ENCODE assay signal across 20 cellular contexts in genomic region chr2:206305523-206306245, GRCh38. TPM values are rescaled to one million over a fixed set of nuclear protein-coding genes. Genes with fewer than 3 reads are reported as not detected.
DNase-seq lines count a peak whose midpoint lies in the region; ATAC-seq and TF ChIP-seq lines count a peak whose summit lies in the region.
"Had no signal": no experiment of that assay in that cellular context is flagged by ENCODE, and none has a peak within 500 bp of the region (broad histone marks: within the 10 kb centered on the region; RNA-seq: fewer than 3 reads in every experiment).

No MANE protein-coding gene starts in this region.

- no peak overlapping the region for H3K4me3 Mint-ChIP-seq in activated CD4-positive, alpha-beta T cell treated with anti-CD3 and anti-CD28 coated beads, Interleukin-2, amount 10 ng/mL, durations not matched to agents 7 days and 5 days
- H3K4me3 Mint-ChIP-seq: activated T-helper 17 cell treated with anti-CD3 and anti-CD28 coated beads, Interleukin-2, amount 50 U/mL, for 72 hours; GM23338 had no signal

- no peaks in the 10 kb centered on the region for H3K4me1 Mint-ChIP-seq in activated CD4-positive, alpha-beta T cell treated with anti-CD3 and anti-CD28 coated beads, Interleukin-2, amount 10 ng/mL, durations not matched to agents 7 days and 5 days
- H3K4me1 Mint-ChIP-seq: activated T-helper 17 cell treated with anti-CD3 and anti-CD28 coated beads, Interleukin-2, amount 50 U/mL, for 72 hours; GM23338 had no signal

- WGBS in tibial nerve, 2 donors = 73 to 82% methylated on average over 3 of the region's 3 CpGs

- TF ChIP-seq POLR2A in tibial nerve (IDR thresholded peaks at IDR 0.05) = no peak

- TF ChIP-seq EP300 in tibial nerve (IDR thresholded peaks at IDR 0.05) = no peak

- peaks cover 0 to 5% (median 0%) of the 10 kb centered on the region in 3 donors for H3K36me3 ChIP-seq in tibial nerve

- H3K27me3 ChIP-seq in tibial nerve = no peaks in the 10 kb centered on the region

- DNase-seq in MV-4-11 (lab: John Stamatoyannopoulos, UW) (peak; percentile 30), tibial nerve (ENCODE audit: low spot score in 2 of 2) (no peak)
- no peak for DNase-seq in stimulated activated CD4-positive, alpha-beta T cell treated with anti-CD3 and anti-CD28 coated beads, Interleukin-12 subunit alpha, Interleukin-12 subunit beta, amount 100 ng/mL, for 4 hours
- DNase-seq in activated CD4-positive, alpha-beta T cell treated with anti-CD3 and anti-CD28 coated beads, Interleukin-2, amount 10 ng/mL, durations not matched to agents 7 days and 5 days = no peak
- DNase-seq: activated CD8-positive, alpha-beta memory T cell treated with anti-CD3 and anti-CD28 coated beads for 24 hours; amygdala; Caco-2; foreskin melanocyte; left ventricle myocardium inferior; NCI-H2171 treated with DMSO at 0.1 percent for 48 hours; NCI-H82; nucleus accumbens; right cardiac atrium had no signal

- H3K9me3 Mint-ChIP-seq in activated CD4-positive, alpha-beta T cell treated with anti-CD3 and anti-CD28 coated beads, Interleukin-2, amount 10 ng/mL, durations not matched to agents 7 days and 5 days = peaks cover 6% of the 10 kb centered on the region
- H3K9me3 Mint-ChIP-seq: activated T-helper 17 cell treated with anti-CD3 and anti-CD28 coated beads, Interleukin-2, amount 50 U/mL, for 72 hours; GM23338 had no signal

- no peaks in the 10 kb centered on the region for H3K4me1 ChIP-seq in tibial nerve
- H3K4me1 ChIP-seq: Caco-2, left ventricle myocardium inferior had no signal

- no peak overlapping the region for H3K27ac Mint-ChIP-seq in activated CD4-positive, alpha-beta T cell treated with anti-CD3 and anti-CD28 coated beads, Interleukin-2, amount 10 ng/mL, durations not matched to agents 7 days and 5 days
- H3K27ac Mint-ChIP-seq: activated T-helper 17 cell treated with anti-CD3 and anti-CD28 coated beads, Interleukin-2, amount 50 U/mL, for 72 hours; GM23338 had no signal

- H3K4me3 ChIP-seq in tibial nerve = no peak overlapping the region
- H3K4me3 ChIP-seq: GM23338, left ventricle myocardium inferior had no signal

- no peaks in the 10 kb centered on the region for H3K27me3 Mint-ChIP-seq in activated CD4-positive, alpha-beta T cell treated with anti-CD3 and anti-CD28 coated beads, Interleukin-2, amount 10 ng/mL, durations not matched to agents 7 days and 5 days
- H3K27me3 Mint-ChIP-seq: activated T-helper 17 cell treated with anti-CD3 and anti-CD28 coated beads, Interleukin-2, amount 50 U/mL, for 72 hours had no signal

- no peak overlapping the region for H3K27ac ChIP-seq in tibial nerve
- H3K27ac ChIP-seq: left ventricle myocardium inferior had no signal

- TF ChIP-seq CTCF in tibial nerve (IDR thresholded peaks at IDR 0.05) = no peak

- POLR2A ChIA-PET in activated CD4-positive, alpha-beta T cell treated with anti-CD3 and anti-CD28 coated beads, Interleukin-2, amount 10 ng/mL, durations not matched to agents 7 days and 5 days (lab: Charles Lee) = no interaction called here

- no peaks in the 10 kb centered on the region for H3K9me3 ChIP-seq in tibial nerve
- H3K9me3 ChIP-seq: Caco-2, left ventricle myocardium inferior had no signal

- CTCF ChIA-PET in activated CD4-positive, alpha-beta T cell treated with anti-CD3 and anti-CD28 coated beads, Interleukin-2, amount 10 ng/mL, durations not matched to agents 7 days and 5 days (lab: Charles Lee) = no interaction called here

- peak; percentile 97 for ATAC-seq in GM18861 (IDR thresholded peaks at IDR 0.05; ENCODE audit: unreplicated experiment)
- peak; percentile 89 for ATAC-seq in GM21390 (IDR thresholded peaks at IDR 0.05; ENCODE audit: unreplicated experiment)
- peak; percentile 84 for ATAC-seq in HG02981 (IDR thresholded peaks at IDR 0.05; ENCODE audit: unreplicated experiment)
- ATAC-seq in GM21825 (IDR thresholded peaks at IDR 0.05; ENCODE audit: unreplicated experiment) = no peak
- ATAC-seq: activated T-helper 17 cell treated with anti-CD3 and anti-CD28 coated beads, Interleukin-2, amount 50 U/mL, for 72 hours; GM23338; HepG2; right cardiac atrium had no signal

- H3K36me3 Mint-ChIP-seq in activated CD4-positive, alpha-beta T cell treated with anti-CD3 and anti-CD28 coated beads, Interleukin-2, amount 10 ng/mL, durations not matched to agents 7 days and 5 days (ENCODE audit: low read depth) = peaks cover 4% of the 10 kb centered on the region

RNA-seq across cellular contexts. Expression of gene ZDBF2, which starts 31.2 kb away (rescaled TPM):
- total RNA-seq in tibial nerve = 10 to 100 TPM in 3 of 4 donors, 1 to 10 TPM in 1; 9.0 to 16.1 (median 13.0) TPM
- total RNA-seq in activated CD4-positive, alpha-beta T cell treated with anti-CD3 and anti-CD28 coated beads, Interleukin-2, amount 10 ng/mL, durations not matched to agents 7 days and 5 days = 10 to 100 TPM in 1 of 2 experiments, 1 to 10 TPM in 1; 9.7 to 12.4 TPM
